8 cellular contexts compared by ENCODE assay signal in the genomic region with DNA sequence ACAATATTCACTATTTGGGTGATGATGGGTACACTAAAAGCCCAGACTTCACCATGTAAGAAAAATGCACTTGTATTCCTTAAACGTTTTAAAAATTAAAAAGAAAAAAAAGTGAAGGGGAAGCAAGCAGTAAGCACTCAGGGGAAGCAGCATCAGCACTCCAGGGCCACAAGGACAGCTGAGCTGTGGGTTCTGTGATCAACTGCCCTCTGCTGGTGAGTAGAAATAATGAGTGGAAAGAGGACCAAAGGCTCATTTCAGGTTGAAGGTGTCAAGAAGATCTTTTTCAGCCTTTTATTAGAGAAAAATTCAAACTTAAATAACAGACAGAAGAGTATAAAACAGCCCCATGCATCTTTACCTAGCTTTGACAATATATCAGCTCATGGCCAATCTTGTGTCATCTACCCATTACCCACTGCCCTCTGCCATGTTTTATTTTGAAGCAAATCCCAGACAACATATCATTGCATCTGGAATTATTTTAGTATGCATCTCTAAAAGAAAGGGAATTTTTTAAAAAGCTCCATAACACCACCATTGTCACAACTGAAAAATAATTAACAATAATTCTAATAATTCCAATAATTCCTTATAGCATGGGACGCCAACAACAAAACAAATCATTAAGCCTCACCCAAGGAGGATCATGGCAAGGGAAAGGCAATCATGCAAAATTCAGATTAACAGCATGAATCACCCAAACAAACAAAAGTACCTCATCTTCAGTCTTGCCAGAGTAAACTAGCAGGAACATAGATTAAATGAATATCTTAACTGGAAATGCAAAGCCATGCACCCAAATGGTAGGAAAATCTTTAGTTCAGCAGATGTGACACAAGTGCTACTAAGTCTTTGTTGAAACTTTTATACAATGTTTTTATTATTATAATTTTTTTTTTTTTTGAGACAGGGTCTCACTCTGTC. TPM values are rescaled to one million over a fixed set of nuclear protein-coding genes. Genes with fewer than 3 reads are reported as not detected.
DNase-seq lines count a peak whose midpoint lies in the region; ATAC-seq and TF ChIP-seq lines count a peak whose summit lies in the region.

No MANE protein-coding gene starts in this region.

- peaks cover 11 to 15% (median 13%) of the 10 kb centered on the region in 3 donors for H3K4me1 Mint-ChIP-seq in CD8-positive, alpha-beta memory T cell

- no peaks in the 10 kb centered on the region for H3K27me3 ChIP-seq in CD8-positive, alpha-beta memory T cell (ENCODE audit: insufficient read depth, low read length, poor library complexity, severe bottlenecking)

- TF ChIP-seq POLR2A in GM18505 (IDR thresholded peaks at IDR 0.05; ENCODE audit: borderline replicate concordance, extremely low read depth, insufficient read depth, insufficient read length), result no peak

- H3K9me3 ChIP-seq in CD8-positive, alpha-beta memory T cell (ENCODE audit: low read length), result peaks cover 7% of the 10 kb centered on the region

- H3K27me3 Mint-ChIP-seq in CD8-positive, alpha-beta memory T cell, result no peaks in the 10 kb centered on the region

- POLR2A ChIA-PET in CD8-positive, alpha-beta memory T cell (lab: Charles Lee), result no interaction called here

- DNase-seq in CD8-positive, alpha-beta memory T cell, result peak in 4 of 5 donors; percentile 5 to 55 (median 26)
- peak; percentile 81 for DNase-seq in LNCaP clone FGC (ENCODE audit: low read depth)
- peak; percentile 25 to 77 for DNase-seq in SW 1271 (lab: John Stamatoyannopoulos, UW)
- peak; percentile 38 for DNase-seq in central memory CD4-positive, alpha-beta T cell
- DNase-seq in kidney glomerular epithelial cell (lab: John Stamatoyannopoulos, UW), result peak; percentile 61
- peak; percentile 60 for DNase-seq in superior temporal gyrus (ENCODE audit: extremely low spot score)

- no peak overlapping the region for H3K4me3 Mint-ChIP-seq in CD8-positive, alpha-beta memory T cell

- ATAC-seq in GM19023 (IDR thresholded peaks at IDR 0.05; ENCODE audit: unreplicated experiment), result peak; percentile 69
- ATAC-seq in GM18505 (IDR thresholded peaks at IDR 0.05; ENCODE audit: unreplicated experiment), result no peak

- no peak overlapping the region for H3K4me3 ChIP-seq in CD8-positive, alpha-beta memory T cell (ENCODE audit: low read length)
- no peak overlapping the region for H3K4me3 ChIP-seq in LNCaP clone FGC (ENCODE audit: low read depth, low read length)

- H3K27ac Mint-ChIP-seq in CD8-positive, alpha-beta memory T cell, result peak overlapping the region in 3 of 8 donors; percentile 14 to 55 (median 34)

- peaks cover 50 to 84% (median 52%) of the 10 kb centered on the region in 3 donors for H3K36me3 Mint-ChIP-seq in CD8-positive, alpha-beta memory T cell

- peak; percentile 77 for TF ChIP-seq CTCF in LNCaP clone FGC (IDR thresholded peaks at IDR 0.05; ENCODE audit: control insufficient read depth, extremely low read depth, insufficient read depth)

- no peaks in the 10 kb centered on the region for H3K4me1 ChIP-seq in CD8-positive, alpha-beta memory T cell (ENCODE audit: insufficient read depth, low read length)

- H3K36me3 ChIP-seq in CD8-positive, alpha-beta memory T cell (ENCODE audit: insufficient read depth, low read length), result peaks cover 44% of the 10 kb centered on the region

- CTCF ChIA-PET in CD8-positive, alpha-beta memory T cell (lab: Charles Lee), result interaction anchor here (0.7 to 2.9 kb wide), 13 partner anchors 8 to 431 kb away, joined by 3 to 17 read pairs (median 3); partner anchors contain the start of gene TAMM41

- no peak overlapping the region for H3K27ac ChIP-seq in CD8-positive, alpha-beta memory T cell (ENCODE audit: low read depth, low read length)

- H3K9me3 Mint-ChIP-seq in CD8-positive, alpha-beta memory T cell, result peaks cover 2 to 25% (median 18%) of the 10 kb centered on the region in 5 donors

RNA-seq across cellular contexts. Expression of gene TAMM41, which starts 42.4 kb away (rescaled TPM):
- total RNA-seq in CD8-positive, alpha-beta memory T cell, result 10 to 100 TPM; 22.9 to 26.1 TPM
- polyA plus RNA-seq in CD8-positive, alpha-beta memory T cell, result 26.0 TPM

Comparison
In these comparisons a context has a peak if more than half of its experiments do, and no peak if none do; other contexts are left out.
1. DNase-seq: peak in every context shown above with its lines; median percentile 81 in LNCaP clone FGC; 61 in kidney glomerular epithelial cell; 60 in superior temporal gyrus; 51 in SW 1271; 38 in central memory CD4-positive, alpha-beta T cell; 26 in CD8-positive, alpha-beta memory T cell.